11 cellular contexts compared by ENCODE assay signal in the genomic region with DNA sequence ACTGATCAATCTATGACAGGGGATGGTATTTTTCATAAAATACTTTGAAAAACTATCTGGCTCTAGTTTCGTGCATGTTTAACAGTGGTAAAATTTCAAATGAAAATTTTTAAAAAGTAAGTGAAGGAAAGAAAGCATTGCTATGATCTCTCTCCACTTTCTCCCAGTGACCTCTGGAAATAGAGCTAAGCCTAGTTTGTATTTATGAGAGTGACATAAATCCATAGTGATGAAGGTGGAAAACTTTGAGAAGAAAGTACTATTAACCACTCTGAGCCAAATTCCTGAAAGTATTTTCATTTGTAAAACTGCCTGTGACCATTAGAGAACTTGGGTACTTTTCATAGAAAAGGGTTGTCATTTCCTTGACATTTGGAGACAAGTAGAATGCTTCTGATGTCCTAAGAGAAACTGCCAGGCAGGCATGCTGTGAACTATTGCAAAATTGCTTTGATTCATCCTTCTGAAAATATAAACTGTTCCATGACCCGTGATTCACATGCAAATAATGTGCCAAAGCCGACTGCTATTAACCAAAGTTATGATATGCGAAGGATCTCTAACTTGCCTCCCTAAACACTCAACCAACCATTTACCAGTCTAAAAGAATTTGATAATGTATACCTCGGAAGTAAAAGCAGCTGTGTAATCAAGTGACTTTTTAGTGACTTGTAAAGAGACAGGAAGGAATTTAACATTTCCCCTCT.
DNase-seq lines count a peak whose midpoint lies in the region; ATAC-seq and TF ChIP-seq lines count a peak whose summit lies in the region.
"Had no signal": no experiment of that assay in that cellular context is flagged by ENCODE, and none has a peak within 500 bp of the region (broad histone marks: within the 10 kb centered on the region; RNA-seq: fewer than 3 reads in every experiment).

No MANE protein-coding gene starts in this region.

- H3K27me3 ChIP-seq in uterus, result no peaks in the 10 kb centered on the region
- H3K27me3 ChIP-seq: BE2C had no signal

- intact Hi-C loops in Right ventricle myocardium superior (cut with DNase I), result no loop called here
- intact Hi-C loops in Right ventricle myocardium inferior (cut with DNase I), result no loop called here
- intact Hi-C loops in uterus (cut with DNase I; ENCODE audit: low total_unique reads), result no loop called here

- peak; percentile 25 for ATAC-seq in Right ventricle myocardium superior (ENCODE audit: poor library complexity)
- ATAC-seq in Right ventricle myocardium inferior, result no peak
- ATAC-seq in HG03571 (IDR thresholded peaks at IDR 0.05; ENCODE audit: unreplicated experiment), result no peak

- no peaks in the 10 kb centered on the region for H3K36me3 ChIP-seq in uterus

- TF ChIP-seq POLR2A in uterus (IDR thresholded peaks at IDR 0.05), result no peak

- TF ChIP-seq CTCF in uterus (IDR thresholded peaks at IDR 0.05), result no peak

- no peaks in the 10 kb centered on the region for H3K9me3 ChIP-seq in uterus
- H3K9me3 ChIP-seq: BE2C had no signal

- H3K4me3 ChIP-seq in uterus, result no peak overlapping the region

- H3K27ac ChIP-seq in uterus, result peak overlapping the region; percentile 44 to 54

- no peaks in the 10 kb centered on the region for H3K4me1 ChIP-seq in uterus
- H3K4me1 ChIP-seq: BE2C had no signal

- no peak for DNase-seq in Right ventricle myocardium superior
- no peak for DNase-seq in Right ventricle myocardium inferior (ENCODE audit: missing footprints)
- DNase-seq in astrocyte of the hippocampus (ENCODE audit: low read depth, low spot score), result peak; percentile 77
- peak; percentile 97 for DNase-seq in iris pigment epithelial cell (ENCODE audit: low read depth)
- DNase-seq in uterus, result peak in 1 of 2 donors; percentile 24
- no peak for DNase-seq in DMS153 treated with DMSO at 0.1 percent for 48 hours (lab: John Stamatoyannopoulos, UW; ENCODE audit: unreplicated experiment)
- DNase-seq in DMS 273 (lab: John Stamatoyannopoulos, UW; ENCODE audit: unreplicated experiment), result no peak
- DNase-seq: activated naive CD4-positive, alpha-beta T cell treated with anti-CD3 and anti-CD28 coated beads, Interleukin-2, amount 10 ng/mL, durations not matched to agents 7 days and 5 days; BE2C; NCI-H1417 had no signal

Comparison
In these comparisons a context has a peak if more than half of its experiments do, and no peak if none do; other contexts are left out.
1. DNase-seq: peak in astrocyte of the hippocampus (single experiment) and iris pigment epithelial cell (single experiment); none in Right ventricle myocardium superior (single experiment), Right ventricle myocardium inferior (single experiment), DMS153 treated with DMSO at 0.1 percent for 48 hours (single experiment) and DMS 273 (single experiment).